In the genomic region with DNA sequence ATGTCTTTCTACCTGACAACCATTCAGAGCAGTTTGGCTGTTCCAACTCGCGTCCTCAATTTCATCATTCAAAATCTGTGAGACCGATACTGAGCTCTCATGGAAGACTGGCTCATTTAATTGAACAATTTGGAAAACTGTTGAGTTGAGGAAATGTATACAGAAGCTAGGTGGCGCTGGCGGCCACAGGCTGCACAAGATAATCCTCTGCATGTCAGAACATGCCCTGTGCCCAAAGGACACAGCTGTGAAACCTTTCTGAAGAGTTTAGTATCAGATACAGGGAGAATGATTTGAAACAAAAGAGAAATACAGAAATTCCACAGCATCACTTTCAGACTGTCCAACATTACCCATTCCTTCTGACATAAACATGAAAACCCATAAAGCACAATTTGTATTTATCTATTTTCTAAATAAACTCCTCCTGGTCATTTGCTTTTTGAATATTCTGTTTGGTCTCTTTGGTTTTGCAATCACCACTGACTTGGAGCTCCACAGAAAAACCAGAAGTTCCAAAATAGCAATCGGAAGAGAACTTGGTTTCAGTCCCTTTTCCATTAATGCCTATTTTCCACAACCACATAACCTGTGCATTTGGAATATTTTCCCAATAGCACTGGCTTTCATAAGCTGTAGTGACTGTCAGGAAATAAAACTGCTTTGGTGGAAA, we compare ENCODE assay signal across 8 cellular contexts.
A peak's percentile ranks its signal among the peaks of the same experiment; 100 is the strongest.
DNase-seq lines count a peak whose midpoint lies in the region; ATAC-seq and TF ChIP-seq lines count a peak whose summit lies in the region.

No MANE protein-coding gene starts in this region.

- peaks cover 6% of the 10 kb centered on the region for H3K4me1 ChIP-seq in cardiac muscle cell (ENCODE audit: low read depth)

- H3K9me3 Mint-ChIP-seq in activated T-helper 2 cell treated with anti-CD3 and anti-CD28 coated beads, Interferon-gamma antibody, Interleukin-2, Interleukin-4, amounts not matched to agents 10 μg/mL and 5 μg/mL and 100 μg/mL, durations not matched to agents 14 hours and 24 hours and 36 hours = peaks cover 6% of the 10 kb centered on the region

- H3K36me3 ChIP-seq in cardiac muscle cell = no peaks in the 10 kb centered on the region

- no peaks in the 10 kb centered on the region for H3K27me3 ChIP-seq in cardiac muscle cell

- H3K4me3 ChIP-seq in cardiac muscle cell = no peak overlapping the region

- ATAC-seq in GM19452 (IDR thresholded peaks at IDR 0.05; ENCODE audit: unreplicated experiment) (peak; percentile 90), HG03442 (IDR thresholded peaks at IDR 0.05; ENCODE audit: unreplicated experiment) (peak; percentile 96)

- DNase-seq in DMS53 (lab: John Stamatoyannopoulos, UW) (peak; percentile 89), NCI-H345 (lab: John Stamatoyannopoulos, UW) (peak; percentile 56), cardiac muscle cell (ENCODE audit: low read depth in 1 of 2, low spot score in 1 of 2) (peak; percentile 76 to 84), posterior cingulate gyrus (peak; percentile 37 to 96 (median 72)), GOT3 (lab: John Stamatoyannopoulos, UW) (no peak)
- DNase-seq in activated T-helper 2 cell treated with anti-CD3 and anti-CD28 coated beads, Interferon-gamma antibody, Interleukin-2, Interleukin-4, amounts not matched to agents 10 μg/mL and 5 μg/mL and 100 μg/mL, durations not matched to agents 14 hours and 24 hours and 36 hours (ENCODE audit: low spot score) = peak; percentile 26

- peak overlapping the region; percentile 14 for H3K27ac ChIP-seq in cardiac muscle cell

- no peak overlapping the region for H3K4me3 Mint-ChIP-seq in activated T-helper 2 cell treated with anti-CD3 and anti-CD28 coated beads, Interferon-gamma antibody, Interleukin-2, Interleukin-4, amounts not matched to agents 10 μg/mL and 5 μg/mL and 100 μg/mL, durations not matched to agents 14 hours and 24 hours and 36 hours (ENCODE audit: low read depth)

- peaks cover 32% of the 10 kb centered on the region for H3K4me1 Mint-ChIP-seq in activated T-helper 2 cell treated with anti-CD3 and anti-CD28 coated beads, Interferon-gamma antibody, Interleukin-2, Interleukin-4, amounts not matched to agents 10 μg/mL and 5 μg/mL and 100 μg/mL, durations not matched to agents 14 hours and 24 hours and 36 hours (ENCODE audit: low read depth)

- H3K36me3 Mint-ChIP-seq in activated T-helper 2 cell treated with anti-CD3 and anti-CD28 coated beads, Interferon-gamma antibody, Interleukin-2, Interleukin-4, amounts not matched to agents 10 μg/mL and 5 μg/mL and 100 μg/mL, durations not matched to agents 14 hours and 24 hours and 36 hours (ENCODE audit: low read depth) = no peaks in the 10 kb centered on the region

- H3K27me3 Mint-ChIP-seq in activated T-helper 2 cell treated with anti-CD3 and anti-CD28 coated beads, Interferon-gamma antibody, Interleukin-2, Interleukin-4, amounts not matched to agents 10 μg/mL and 5 μg/mL and 100 μg/mL, durations not matched to agents 14 hours and 24 hours and 36 hours (ENCODE audit: low read depth) = no peaks in the 10 kb centered on the region

- peak overlapping the region; percentile 23 for H3K27ac Mint-ChIP-seq in activated T-helper 2 cell treated with anti-CD3 and anti-CD28 coated beads, Interferon-gamma antibody, Interleukin-2, Interleukin-4, amounts not matched to agents 10 μg/mL and 5 μg/mL and 100 μg/mL, durations not matched to agents 14 hours and 24 hours and 36 hours

- no peaks in the 10 kb centered on the region for H3K9me3 ChIP-seq in cardiac muscle cell (ENCODE audit: low read depth)

- peak; percentile 86 for TF ChIP-seq CTCF in cardiac muscle cell (IDR thresholded peaks at IDR 0.05; ENCODE audit: low read depth, low read length)

- intact Hi-C loops in activated T-helper 2 cell treated with anti-CD3 and anti-CD28 coated beads, Interferon-gamma antibody, Interleukin-2, Interleukin-4, amounts not matched to agents 10 μg/mL and 5 μg/mL and 100 μg/mL, durations not matched to agents 14 hours and 24 hours and 36 hours (cut with micrococcal nuclease) = loop anchor here (2.0 to 10.0 kb wide), 2 partner anchors 538 to 948 kb away; no protein-coding TSS in a partner anchor
- intact Hi-C loops in posterior cingulate gyrus (cut with DNase I) = loop anchor here (2.0 to 5.0 kb wide), 3 partner anchors 535 to 1016 kb away; no protein-coding TSS in a partner anchor
